ENCODE assay signal across 9 cellular contexts in the genomic region with DNA sequence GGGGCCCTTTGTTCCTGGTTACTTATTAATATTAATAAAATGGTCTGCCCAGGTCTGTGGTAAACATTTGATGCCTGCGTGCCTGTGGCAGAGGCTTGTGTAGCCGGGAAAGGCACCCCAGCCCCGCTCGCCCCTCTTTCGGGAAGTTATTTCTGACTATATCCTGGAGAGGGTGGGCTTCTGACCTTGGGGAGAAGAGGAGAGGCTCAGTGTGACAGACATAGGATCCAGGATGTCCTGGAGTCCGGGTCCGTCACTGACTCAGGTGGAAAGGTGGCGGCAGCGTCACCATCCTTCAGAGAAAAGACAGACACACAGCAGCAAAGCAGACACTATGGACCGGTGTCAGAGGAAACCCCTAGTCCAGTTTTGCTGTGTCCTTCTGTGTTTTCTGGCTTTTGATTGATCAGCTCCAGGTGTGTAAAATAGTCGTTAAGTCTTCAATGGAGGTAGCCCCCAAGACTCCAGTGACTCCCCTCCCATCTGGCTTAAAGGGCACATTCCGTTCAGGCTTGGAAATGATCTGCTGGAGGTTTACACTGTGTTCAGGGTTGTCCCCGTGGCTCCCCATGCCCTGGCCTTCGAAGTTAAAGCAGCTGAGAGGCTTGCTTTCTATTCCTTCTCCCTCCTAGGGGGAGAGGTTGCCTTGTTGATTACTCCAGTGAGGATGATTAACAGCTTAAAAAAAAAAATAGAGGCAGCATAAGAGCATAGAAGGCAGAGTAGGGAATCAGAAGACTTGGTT.
A peak's percentile ranks its signal among the peaks of the same experiment; 100 is the strongest.
DNase-seq lines count a peak whose midpoint lies in the region; ATAC-seq, FAIRE-seq and TF ChIP-seq lines count a peak whose summit lies in the region.
"Had no signal": no experiment of that assay in that cellular context is flagged by ENCODE, and none has a peak within 500 bp of the region (broad histone marks: within the 10 kb centered on the region; RNA-seq: fewer than 3 reads in every experiment).

No MANE protein-coding gene starts in this region.

- H3K27ac Mint-ChIP-seq in endothelial cell (ENCODE audit: unreplicated experiment) = peak overlapping the region; percentile 89
- no peak overlapping the region for H3K27ac Mint-ChIP-seq in activated CD8-positive, alpha-beta T cell treated with anti-CD3 and anti-CD28 coated beads for 36 hours

- CTCF ChIA-PET in activated CD8-positive, alpha-beta T cell treated with anti-CD3 and anti-CD28 coated beads for 36 hours (lab: Charles Lee) = interaction anchor here (1.6 to 2.6 kb wide), 3 partner anchors 8 to 420 kb away, joined by 4 to 11 read pairs (median 7); no protein-coding TSS in a partner anchor

- H3K27ac ChIP-seq in BLaER1 (peak overlapping the region; percentile 19; the same call in 1 of the 2 replicates), pancreas (peak overlapping the region in 3 of 4 donors; percentile 22 to 63 (median 45))

- H3K4me3 Mint-ChIP-seq in endothelial cell (ENCODE audit: unreplicated experiment) = no peak overlapping the region
- no peak overlapping the region for H3K4me3 Mint-ChIP-seq in activated CD8-positive, alpha-beta T cell treated with anti-CD3 and anti-CD28 coated beads for 36 hours

- peaks cover 97% of the 10 kb centered on the region for H3K36me3 ChIP-seq in BLaER1
- no peaks in the 10 kb centered on the region for H3K36me3 ChIP-seq in pancreas

- POLR2A ChIA-PET in activated CD8-positive, alpha-beta T cell treated with anti-CD3 and anti-CD28 coated beads for 36 hours (lab: Charles Lee) = no interaction called here

- in situ Hi-C loops in G401 (cut with HindIII; ENCODE audit: low sequenced_read_pairs) = no loop called here

- H3K9ac ChIP-seq in BLaER1 = no peak overlapping the region; the same call in 1 of the 2 replicates

- no peaks in the 10 kb centered on the region for H3K36me3 Mint-ChIP-seq in endothelial cell (ENCODE audit: low read depth, unreplicated experiment)
- no peaks in the 10 kb centered on the region for H3K36me3 Mint-ChIP-seq in activated CD8-positive, alpha-beta T cell treated with anti-CD3 and anti-CD28 coated beads for 36 hours (ENCODE audit: low read depth)

- peaks cover 9% of the 10 kb centered on the region for H3K27me3 Mint-ChIP-seq in endothelial cell (ENCODE audit: unreplicated experiment)
- H3K27me3 Mint-ChIP-seq in activated CD8-positive, alpha-beta T cell treated with anti-CD3 and anti-CD28 coated beads for 36 hours = no peaks in the 10 kb centered on the region

- H3K9me3 ChIP-seq in BLaER1 = no peaks in the 10 kb centered on the region
- no peaks in the 10 kb centered on the region for H3K9me3 ChIP-seq in pancreas

- H3K4me3 ChIP-seq in BLaER1 (no peak overlapping the region), pancreas (peak overlapping the region in 1 of 4 donors; percentile 39)

- H3K27me3 ChIP-seq in BLaER1 (no peaks in the 10 kb centered on the region), pancreas (no peaks in the 10 kb centered on the region)

- H3K4me1 ChIP-seq in BLaER1 = peaks cover 72% of the 10 kb centered on the region
- H3K4me1 ChIP-seq in pancreas = peaks cover 5 to 8% (median 5%) of the 10 kb centered on the region in 3 donors

- H4K20me1 ChIP-seq in BLaER1 = peaks cover 36% of the 10 kb centered on the region; the same call in 1 of the 2 replicates

- no peak for FAIRE-seq in pancreas (lab: Jason Lieb, UNC)
- FAIRE-seq: TTC549 had no signal

- H3K4me2 ChIP-seq in BLaER1 = no peak overlapping the region

- H3K4me1 Mint-ChIP-seq in endothelial cell (ENCODE audit: unreplicated experiment) = peaks cover 19% of the 10 kb centered on the region
- H3K4me1 Mint-ChIP-seq in activated CD8-positive, alpha-beta T cell treated with anti-CD3 and anti-CD28 coated beads for 36 hours (ENCODE audit: low read depth) = peaks cover 2% of the 10 kb centered on the region

- peak; percentile 57 for DNase-seq in NCI-H146 treated with DMSO at 0.1 percent for 48 hours (lab: John Stamatoyannopoulos, UW; ENCODE audit: unreplicated experiment)
- no peak for DNase-seq in endothelial cell (ENCODE audit: low spot score)
- DNase-seq in pancreas = peak in 1 of 6 donors; percentile 15
- DNase-seq in activated CD8-positive, alpha-beta T cell treated with anti-CD3 and anti-CD28 coated beads for 36 hours = no peak
- no peak for DNase-seq in G401 (ENCODE audit: low spot score)
- no peak for DNase-seq in NCI-H2196 (lab: John Stamatoyannopoulos, UW; ENCODE audit: unreplicated experiment)

- TF ChIP-seq CTCF in endothelial cell (IDR thresholded peaks at IDR 0.05; ENCODE audit: unreplicated experiment) = no peak
- no peak for TF ChIP-seq CTCF in pancreas (IDR thresholded peaks at IDR 0.05)
- no peak for TF ChIP-seq CTCF in activated CD8-positive, alpha-beta T cell treated with anti-CD3 and anti-CD28 coated beads for 36 hours (IDR thresholded peaks at IDR 0.05)

- intact Hi-C loops in pancreas (cut with DNase I) = no loop called here
- intact Hi-C loops in activated CD8-positive, alpha-beta T cell treated with anti-CD3 and anti-CD28 coated beads for 36 hours (cut with micrococcal nuclease) = no loop called here

- WGBS in pancreas, 2 donors = 60 to 68% methylated on average over 14 of the region's 14 CpGs

- peak in 1 of 4 donors; percentile 2 for ATAC-seq in pancreas
- no peak for ATAC-seq in activated CD8-positive, alpha-beta T cell treated with anti-CD3 and anti-CD28 coated beads for 36 hours
- ATAC-seq in HG02885 (IDR thresholded peaks at IDR 0.05; ENCODE audit: poor library complexity, unreplicated experiment) = no peak

- H3K9me3 Mint-ChIP-seq in endothelial cell (ENCODE audit: unreplicated experiment) = no peaks in the 10 kb centered on the region
- no peaks in the 10 kb centered on the region for H3K9me3 Mint-ChIP-seq in activated CD8-positive, alpha-beta T cell treated with anti-CD3 and anti-CD28 coated beads for 36 hours
